Comparison of ENCODE assay signal across 21 cellular contexts in the genomic region with DNA sequence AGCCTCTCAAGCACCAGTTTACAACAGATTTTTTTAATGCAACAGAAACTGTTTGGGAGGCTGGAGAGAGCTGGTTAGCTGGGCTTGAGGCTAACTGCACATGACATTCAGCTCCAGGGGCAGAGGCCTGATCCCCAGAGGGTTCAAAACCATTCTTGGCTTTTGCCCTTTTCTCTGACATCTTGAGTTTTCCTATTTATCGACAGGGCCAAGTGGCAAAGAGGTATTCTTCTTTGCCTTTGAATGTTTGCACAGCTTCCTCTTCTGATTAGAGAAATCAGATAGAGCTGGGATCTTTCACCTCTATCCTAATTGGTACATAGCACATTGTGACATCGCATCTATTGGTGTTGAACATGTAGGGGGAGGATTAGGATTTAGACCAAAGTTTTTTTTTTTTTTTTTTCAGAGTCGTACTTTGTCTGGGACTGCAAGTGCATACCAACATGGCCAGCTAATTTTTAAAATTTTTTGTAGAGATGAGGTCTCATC.
"Had no signal": no experiment of that assay in that cellular context is flagged by ENCODE, and none has a peak within 500 bp of the region (broad histone marks: within the 10 kb centered on the region; RNA-seq: fewer than 3 reads in every experiment).

No MANE protein-coding gene starts in this region.

- H3K4me1 ChIP-seq: adrenal gland, colonic mucosa, right lobe of liver, testis, transverse colon had no signal

- ATAC-seq: activated CD4-positive, CD25-positive, alpha-beta regulatory T cell treated with anti-CD3 and anti-CD28 coated beads, Interleukin-2, amount 50 U/mL, for 24 hours had no signal

- H3K36me3 ChIP-seq: adrenal gland, colonic mucosa, esophagus squamous epithelium, right lobe of liver, transverse colon, WERI-Rb-1 had no signal

- H3K9me3 ChIP-seq: adrenal gland, body of pancreas, colonic mucosa, esophagus squamous epithelium, right lobe of liver, testis, transverse colon had no signal

- H3K27me3 ChIP-seq: adrenal gland, body of pancreas, colonic mucosa, esophagus squamous epithelium, right lobe of liver, testis, transverse colon had no signal

- DNase-seq: activated CD4-positive, alpha-beta T cell treated with anti-CD3 and anti-CD28 coated beads, Interleukin-2, amount 50 U/mL, for 48 hours; activated CD8-positive, alpha-beta memory T cell treated with anti-CD3 and anti-CD28 coated beads for 24 hours; activated effector memory CD4-positive, alpha-beta T cell treated with Interleukin-2 at 50 U/mL for 16 hours; activated naive CD4-positive, alpha-beta T cell treated with Interleukin-2 at 50 U/mL for 16 hours; adrenal gland; aorta; effector CD8-positive, alpha-beta T cell; esophagus squamous epithelium; glutamatergic neuron; left ventricle myocardium superior; posterior cingulate gyrus; right lobe of liver; stimulated activated CD4-positive, alpha-beta T cell treated with anti-CD3 and anti-CD28 coated beads, Interleukin-2, amount 100 ng/mL, for 48 hours; stimulated activated naive CD4-positive, alpha-beta T cell treated with Interleukin-2 at 50 U/mL for 16 hours; testis; transverse colon had no signal

- H3K4me3 ChIP-seq: adrenal gland, body of pancreas, colonic mucosa, esophagus squamous epithelium, right lobe of liver, testis, transverse colon had no signal

- H3K27ac ChIP-seq: adrenal gland, body of pancreas, colonic mucosa, epithelial cell of prostate, esophagus squamous epithelium, right lobe of liver, testis, transverse colon, WERI-Rb-1 had no signal
